In genomic region chr2:68371581-68371980, GRCh38 we compare ENCODE assay signal across 1 cellular context.
TF ChIP-seq lines count a peak whose summit lies in the region.

No MANE protein-coding gene starts in this region.

TF ChIP-seq in HepG2, 621 proteins besides CTCF, POLR2A, EP300 and RAD21:
- TF ChIP-seq RNF2 (conservative IDR thresholded peaks at IDR 0.05; ENCODE audit: low read depth) (peak; percentile 77; the same call in 1 of the 2 replicates), SMARCC2 (IDR thresholded peaks at IDR 0.05) (no peak), MAFK (conservative IDR thresholded peaks at IDR 0.05 in 1 of 2, IDR thresholded peaks at IDR 0.05 in 1 of 2; ENCODE audit: low read length in 2 of 2) (peak in 1 of 2 experiments; percentile 15; a peak in 1 of 4 replicates)
